ENCODE assay signal across 24 cellular contexts in the genomic region with DNA sequence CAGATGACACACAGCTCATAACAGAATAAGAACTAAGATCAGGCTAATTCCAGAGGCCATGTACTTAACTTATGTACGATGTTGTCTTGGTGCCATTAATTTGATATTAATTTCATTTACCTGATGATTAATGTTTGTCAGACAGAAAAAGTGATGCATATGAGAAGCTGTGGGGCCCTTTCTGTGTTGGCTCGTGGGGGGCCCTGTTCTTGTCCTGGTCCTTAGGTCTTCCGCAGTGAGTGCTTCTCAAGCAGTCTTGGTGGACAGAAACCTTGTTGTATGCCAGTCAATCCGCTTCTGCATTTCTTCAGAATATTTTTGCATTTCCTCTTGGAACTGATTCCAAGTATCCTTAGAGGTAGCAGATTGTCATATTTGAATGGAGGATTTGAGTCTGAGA.
"Had no signal": no experiment of that assay in that cellular context is flagged by ENCODE, and none has a peak within 500 bp of the region (broad histone marks: within the 10 kb centered on the region; RNA-seq: fewer than 3 reads in every experiment).

No MANE protein-coding gene starts in this region.

- H3K27me3 Mint-ChIP-seq: naive B cell; stimulated activated naive CD8-positive, alpha-beta T cell treated with anti-CD3 and anti-CD28 coated beads, Interleukin-15, Interleukin-2, amounts not matched to agents 100 ng/mL and 50 ng/mL, for 24 hours had no signal

- H3K4me3 Mint-ChIP-seq: mesothelial cell of epicardium; natural killer cell; stimulated activated effector memory CD8-positive, alpha-beta T cell treated with anti-CD3 and anti-CD28 coated beads, Interleukin-12 subunit alpha, Interleukin-12 subunit beta, amount 100 ng/mL, for 72 hours; stimulated activated naive CD8-positive, alpha-beta T cell treated with anti-CD3 and anti-CD28 coated beads, Interleukin-15, Interleukin-2, amounts not matched to agents 100 ng/mL and 50 ng/mL, for 24 hours had no signal

- ATAC-seq: natural killer cell; right cardiac atrium; stimulated activated effector memory CD8-positive, alpha-beta T cell treated with anti-CD3 and anti-CD28 coated beads, Interleukin-12 subunit alpha, Interleukin-12 subunit beta, amount 100 ng/mL, for 72 hours; upper lobe of right lung had no signal

- H3K9me3 ChIP-seq: left ventricle myocardium inferior, ovary, prostate gland, sigmoid colon, spleen, suprapubic skin, thoracic aorta, tibial artery, upper lobe of right lung had no signal

- H3K4me3 ChIP-seq: hepatocyte, left ventricle myocardium inferior, lung, ovary, prostate gland, sigmoid colon, spleen, suprapubic skin, thoracic aorta, tibial artery, upper lobe of right lung had no signal

- H3K9me3 Mint-ChIP-seq: mesothelial cell of epicardium; naive B cell; natural killer cell; stimulated activated effector memory CD8-positive, alpha-beta T cell treated with anti-CD3 and anti-CD28 coated beads, Interleukin-12 subunit alpha, Interleukin-12 subunit beta, amount 100 ng/mL, for 72 hours; stimulated activated naive CD8-positive, alpha-beta T cell treated with anti-CD3 and anti-CD28 coated beads, Interleukin-15, Interleukin-2, amounts not matched to agents 100 ng/mL and 50 ng/mL, for 24 hours had no signal

- H3K27ac Mint-ChIP-seq: mesothelial cell of epicardium; naive B cell; stimulated activated effector memory CD8-positive, alpha-beta T cell treated with anti-CD3 and anti-CD28 coated beads, Interleukin-12 subunit alpha, Interleukin-12 subunit beta, amount 100 ng/mL, for 72 hours; stimulated activated naive CD8-positive, alpha-beta T cell treated with anti-CD3 and anti-CD28 coated beads, Interleukin-15, Interleukin-2, amounts not matched to agents 100 ng/mL and 50 ng/mL, for 24 hours had no signal

- H3K27ac ChIP-seq: hepatocyte, left ventricle myocardium inferior, ovary, prostate gland, sigmoid colon, suprapubic skin, thoracic aorta, tibial artery, upper lobe of right lung had no signal

- H3K36me3 ChIP-seq: ovary had no signal

- DNase-seq: islet precursor cell; left ventricle myocardium inferior; mesendoderm; naive B cell; natural killer cell; ovary; retina; right cardiac atrium; small intestine; stimulated activated CD4-positive, alpha-beta T cell treated with anti-CD3 and anti-CD28 coated beads, Interleukin-4, amount 100 ng/mL, for 24 hours; stimulated activated naive CD4-positive, alpha-beta T cell; tibial artery; trophoblast cell; upper lobe of right lung had no signal

- H3K4me1 ChIP-seq: left ventricle myocardium inferior had no signal
